ENCODE assay signal across 23 cellular contexts in genomic region chr10:133219782-133220181, GRCh38. TPM values are rescaled to one million over a fixed set of nuclear protein-coding genes. Genes with fewer than 3 reads are reported as not detected.
DNase-seq lines count a peak whose midpoint lies in the region; ATAC-seq and TF ChIP-seq lines count a peak whose summit lies in the region.
"Had no signal": no experiment of that assay in that cellular context is flagged by ENCODE, and none has a peak within 500 bp of the region (broad histone marks: within the 10 kb centered on the region; RNA-seq: fewer than 3 reads in every experiment).

No MANE protein-coding gene starts in this region.

- H4K5ac ChIP-seq in mesendoderm (ENCODE audit: low read length), result no peak overlapping the region

- H3K4me3 Mint-ChIP-seq in endodermal cell, result peak overlapping the region; percentile 42
- no peak overlapping the region for H3K4me3 Mint-ChIP-seq in activated T-cell treated with anti-CD3 and anti-CD28 coated beads, Interleukin-2, amount 50 U/mL, for 72 hours
- H3K4me3 Mint-ChIP-seq: CD8-positive, alpha-beta memory T cell; IgD-negative memory B cell had no signal

- no peak for TF ChIP-seq POLR2A in sigmoid colon (IDR thresholded peaks at IDR 0.05)

- H3K4me2 ChIP-seq in mesendoderm (ENCODE audit: low read length), result no peak overlapping the region
- H3K4me2 ChIP-seq: SK-N-SH had no signal

- H2BK120ac ChIP-seq in mesendoderm (ENCODE audit: low read depth, low read length), result no peak overlapping the region

- H3K27ac ChIP-seq in HUES48 (ENCODE audit: low read depth, low read length) (no peak overlapping the region), endodermal cell (ENCODE audit: low read depth, low read length) (no peak overlapping the region), mesendoderm (ENCODE audit: low read depth, low read length) (no peak overlapping the region), sigmoid colon (no peak overlapping the region)

- no peak overlapping the region for H3K9ac ChIP-seq in HUES48 (ENCODE audit: low read depth, low read length)
- no peak overlapping the region for H3K9ac ChIP-seq in endodermal cell (ENCODE audit: extremely low read depth, low read length, poor library complexity, severe bottlenecking)
- no peak overlapping the region for H3K9ac ChIP-seq in mesendoderm (ENCODE audit: low read length)
- H3K9ac ChIP-seq: SK-N-SH had no signal

- no peak overlapping the region for H2BK5ac ChIP-seq in mesendoderm (ENCODE audit: low read length)

- no peak overlapping the region for H3K18ac ChIP-seq in mesendoderm (ENCODE audit: low read length)

- peaks cover 8% of the 10 kb centered on the region for H3K4me1 ChIP-seq in HUES48 (ENCODE audit: control insufficient read depth, insufficient read depth, low read length)
- no peaks in the 10 kb centered on the region for H3K4me1 ChIP-seq in endodermal cell (ENCODE audit: control insufficient read depth, insufficient read depth, low read length)
- H3K4me1 ChIP-seq in mesendoderm (ENCODE audit: control insufficient read depth, low read depth, low read length), result no peaks in the 10 kb centered on the region
- H3K4me1 ChIP-seq in sigmoid colon, result no peaks in the 10 kb centered on the region
- H3K4me1 ChIP-seq: BE2C had no signal

- 36 to 44% methylated on average over 15 to 27 of the region's 28 CpGs for WGBS in endodermal cell (ENCODE audit: insufficient coverage in 1 of 2, insufficient read length in 1 of 2), 2 experiments
- no CpG with 5 or more reads among the region's 28 CpGs for WGBS in mesendoderm (ENCODE audit: extremely low coverage, insufficient coverage, low lambda C conversion rate)
- 16 to 17% methylated on average over 28 of the region's 28 CpGs for whole genome bisulfite sequencing in sigmoid colon, 2 donors

- H3K36me3 ChIP-seq in HUES48 (ENCODE audit: control insufficient read depth, insufficient read depth, low read length), result 0 out of 2 replicates have a peak, but pooled peaks cover 5% of the 10 kb centered on the region
- no peaks in the 10 kb centered on the region for H3K36me3 ChIP-seq in endodermal cell (ENCODE audit: control insufficient read depth, insufficient read depth, low read length)
- H3K36me3 ChIP-seq in mesendoderm (ENCODE audit: control insufficient read depth, insufficient read depth, low read length), result no peaks in the 10 kb centered on the region
- no peaks in the 10 kb centered on the region for H3K36me3 ChIP-seq in sigmoid colon
- H3K36me3 ChIP-seq: BE2C had no signal

- H3K79me1 ChIP-seq in mesendoderm (ENCODE audit: low read length), result no peaks in the 10 kb centered on the region

- H3K4ac ChIP-seq in mesendoderm (ENCODE audit: low read depth, low read length), result no peak overlapping the region

- H3K4me3 ChIP-seq in HUES48 (ENCODE audit: low read depth, low read length) (peak overlapping the region; percentile 47), endodermal cell (ENCODE audit: low read length) (no peak overlapping the region), mesendoderm (ENCODE audit: low read length) (no peak overlapping the region), sigmoid colon (no peak overlapping the region)
- H3K4me3 ChIP-seq: GM12878 had no signal

- no peaks in the 10 kb centered on the region for H3K36me3 Mint-ChIP-seq in endodermal cell (ENCODE audit: low read depth)
- no peaks in the 10 kb centered on the region for H3K36me3 Mint-ChIP-seq in activated T-cell treated with anti-CD3 and anti-CD28 coated beads, Interleukin-2, amount 50 U/mL, for 72 hours (ENCODE audit: insufficient read depth in 2 of 2)
- H3K36me3 Mint-ChIP-seq: CD8-positive, alpha-beta memory T cell; IgD-negative memory B cell had no signal

- ATAC-seq in HG02763 (IDR thresholded peaks at IDR 0.05; ENCODE audit: unreplicated experiment) (no peak), GM21825 (IDR thresholded peaks at IDR 0.05; ENCODE audit: unreplicated experiment) (no peak)
- ATAC-seq in activated T-cell treated with anti-CD3 and anti-CD28 coated beads, Interleukin-2, amount 50 U/mL, for 72 hours (replicated peaks in 1 of 2), result no peak
- ATAC-seq: GM12878 had no signal

- no peaks in the 10 kb centered on the region for H3K27me3 ChIP-seq in HUES48 (ENCODE audit: control insufficient read depth, insufficient read depth, low read length)
- peaks cover 4% of the 10 kb centered on the region for H3K27me3 ChIP-seq in endodermal cell (ENCODE audit: control insufficient read depth, insufficient read depth, low read length, poor library complexity, severe bottlenecking)
- H3K27me3 ChIP-seq in mesendoderm (ENCODE audit: insufficient read depth, low read length, poor library complexity), result no peaks in the 10 kb centered on the region
- peaks cover 4 to 23% (median 22%) of the 10 kb centered on the region in 3 donors for H3K27me3 ChIP-seq in sigmoid colon

- TF ChIP-seq CTCF in endodermal cell (conservative IDR thresholded peaks at IDR 0.05) (no peak), sigmoid colon (IDR thresholded peaks at IDR 0.05) (no peak)

- no peak overlapping the region for H2BK15ac ChIP-seq in mesendoderm (replicated peaks; ENCODE audit: low read depth)

- intact Hi-C loops in sigmoid colon (cut with DNase I), result no loop called here

- DNase-seq in endodermal cell (peak; percentile 91), mesendoderm (peak; percentile 72), sigmoid colon (no peak)
- no peak for DNase-seq in activated T-cell treated with anti-CD3 and anti-CD28 coated beads, Interleukin-2, amount 50 U/mL, for 72 hours
- DNase-seq: BE2C; CD8-positive, alpha-beta memory T cell; DMS79 treated with DMSO at 0.1 percent for 48 hours; GDM1; NCI-H1105 treated with DMSO at 0.1 percent for 48 hours; NCI-H187; NCI-H446; NCI-H69; SHP77; SK-N-SH had no signal

- no peak overlapping the region for H3K56ac ChIP-seq in mesendoderm (ENCODE audit: low read length)

- no peak overlapping the region for H2AK5ac ChIP-seq in mesendoderm (ENCODE audit: low read length)

- H3K23ac ChIP-seq in mesendoderm (ENCODE audit: low read length), result no peak overlapping the region

- no peak overlapping the region for H3K27ac Mint-ChIP-seq in endodermal cell
- H3K27ac Mint-ChIP-seq in activated T-cell treated with anti-CD3 and anti-CD28 coated beads, Interleukin-2, amount 50 U/mL, for 72 hours, result no peak overlapping the region
- H3K27ac Mint-ChIP-seq: CD8-positive, alpha-beta memory T cell; IgD-negative memory B cell had no signal

- peaks cover 6% of the 10 kb centered on the region for H3K27me3 Mint-ChIP-seq in endodermal cell (ENCODE audit: insufficient read depth)
- H3K27me3 Mint-ChIP-seq in activated T-cell treated with anti-CD3 and anti-CD28 coated beads, Interleukin-2, amount 50 U/mL, for 72 hours (ENCODE audit: low read depth), result peaks cover 9% of the 10 kb centered on the region

- no peak for TF ChIP-seq EP300 in sigmoid colon (IDR thresholded peaks at IDR 0.05)

- H4K8ac ChIP-seq in mesendoderm (ENCODE audit: low read depth, low read length), result no peak overlapping the region

- H3K9me3 ChIP-seq in HUES48 (ENCODE audit: control insufficient read depth, insufficient read depth, low read length) (no peaks in the 10 kb centered on the region), endodermal cell (ENCODE audit: control insufficient read depth, low read length) (no peaks in the 10 kb centered on the region), sigmoid colon (no peaks in the 10 kb centered on the region)
- H3K9me3 ChIP-seq: BE2C, SK-N-SH had no signal

- no peaks in the 10 kb centered on the region for H3K9me3 Mint-ChIP-seq in endodermal cell
- H3K9me3 Mint-ChIP-seq in activated T-cell treated with anti-CD3 and anti-CD28 coated beads, Interleukin-2, amount 50 U/mL, for 72 hours, result no peaks in the 10 kb centered on the region
- H3K9me3 Mint-ChIP-seq: CD8-positive, alpha-beta memory T cell; IgD-negative memory B cell had no signal

- no peaks in the 10 kb centered on the region for H3K79me2 ChIP-seq in mesendoderm (ENCODE audit: control insufficient read depth, insufficient read depth, low read length)

- H3K4me1 Mint-ChIP-seq in endodermal cell, result peaks cover 2% of the 10 kb centered on the region
- H3K4me1 Mint-ChIP-seq in activated T-cell treated with anti-CD3 and anti-CD28 coated beads, Interleukin-2, amount 50 U/mL, for 72 hours (ENCODE audit: low read depth), result no peaks in the 10 kb centered on the region
- H3K4me1 Mint-ChIP-seq: CD8-positive, alpha-beta memory T cell; IgD-negative memory B cell had no signal

RNA-seq across cellular contexts. Expression of gene UTF1, which starts 10.2 kb away (rescaled TPM):
- 1 to 10 TPM in 1 of 2 donors, not detected in 1; 1.5 TPM for total RNA-seq in endodermal cell
- 1.1 TPM for polyA plus RNA-seq in endodermal cell (2013, experiment 1 of 2)
- 0.54 TPM for polyA plus RNA-seq in endodermal cell (2013, experiment 2 of 2)
- polyA plus RNA-seq in mesendoderm (2013, experiment 1 of 2), result 2.4 TPM
- polyA plus RNA-seq in mesendoderm (2013, experiment 2 of 2), result 1.9 TPM
- total RNA-seq in activated T-cell treated with anti-CD3 and anti-CD28 coated beads, Interleukin-2, amount 50 U/mL, for 72 hours, result under 1 TPM in 1 of 2 donors, not detected in 1; 0.21 TPM
- total RNA-seq in sigmoid colon, result not detected
- polyA plus RNA-seq in sigmoid colon, result not detected
- total RNA-seq: CD8-positive, alpha-beta memory T cell; GM12878; H4; LHCN-M2; OCI-LY7 had no signal
- polyA plus RNA-seq: AG04450; CD8-positive, alpha-beta memory T cell; GM12878; IgD-negative memory B cell; SK-N-SH had no signal

RNA-seq across cellular contexts. Expression of gene VENTX, which starts 17.9 kb away (rescaled TPM):
- total RNA-seq in endodermal cell, result 10 to 100 TPM in 1 of 2 donors, 1 to 10 TPM in 1; 5.5 to 14.2 TPM
- 1.7 TPM for polyA plus RNA-seq in endodermal cell (2013, experiment 1 of 2)
- 0.99 TPM for polyA plus RNA-seq in endodermal cell (2013, experiment 2 of 2)
- polyA plus RNA-seq in mesendoderm (2013, experiment 1 of 2), result 2.1 TPM
- 2.0 TPM for polyA plus RNA-seq in mesendoderm (2013, experiment 2 of 2)
- under 1 TPM in 1 of 2 donors, not detected in 1; 0.21 TPM for total RNA-seq in activated T-cell treated with anti-CD3 and anti-CD28 coated beads, Interleukin-2, amount 50 U/mL, for 72 hours
- total RNA-seq in sigmoid colon, result 1 to 10 TPM in 2 of 4 donors, under 1 TPM in 2; 0.66 to 1.4 (median 0.95) TPM
- under 1 TPM in 1 of 3 donors, not detected in 2; 0.36 TPM for polyA plus RNA-seq in sigmoid colon
- total RNA-seq: CD8-positive, alpha-beta memory T cell; GM12878; H4; LHCN-M2; OCI-LY7 had no signal
- polyA plus RNA-seq: AG04450; CD8-positive, alpha-beta memory T cell; IgD-negative memory B cell; SK-N-SH had no signal

RNA-seq across cellular contexts. Expression of gene ADAM8, which starts 56.9 kb away (rescaled TPM):
- total RNA-seq in endodermal cell (1 to 10 TPM; 3.7 to 5.5 TPM), sigmoid colon (1 to 10 TPM in 1 of 4 donors, under 1 TPM in 3; 0.36 to 7.6 (median 0.74) TPM)
- polyA plus RNA-seq in endodermal cell (2013, experiment 1 of 2), result 1.7 TPM
- polyA plus RNA-seq in endodermal cell (2013, experiment 2 of 2), result 1.2 TPM
- 0.27 TPM for polyA plus RNA-seq in mesendoderm (2013, experiment 1 of 2)
- 0.28 TPM for polyA plus RNA-seq in mesendoderm (2013, experiment 2 of 2)
- 100 to 1,000 TPM; 156 to 218 TPM for total RNA-seq in activated T-cell treated with anti-CD3 and anti-CD28 coated beads, Interleukin-2, amount 50 U/mL, for 72 hours
- polyA plus RNA-seq in sigmoid colon, result 1 to 10 TPM; 1.2 to 8.9 (median 3.5) TPM

RNA-seq across cellular contexts. Expression of gene KNDC1, which starts 59.8 kb away (rescaled TPM):
- total RNA-seq in endodermal cell, result 1 to 10 TPM; 6.5 to 9.6 TPM
- 7.3 TPM for polyA plus RNA-seq in endodermal cell (2013, experiment 1 of 2)
- polyA plus RNA-seq in endodermal cell (2013, experiment 2 of 2), result 4.6 TPM
- 0.62 TPM for polyA plus RNA-seq in mesendoderm (2013, experiment 1 of 2)
- polyA plus RNA-seq in mesendoderm (2013, experiment 2 of 2), result 0.56 TPM
- total RNA-seq in activated T-cell treated with anti-CD3 and anti-CD28 coated beads, Interleukin-2, amount 50 U/mL, for 72 hours, result 1 to 10 TPM in 1 of 2 donors, under 1 TPM in 1; 0.28 to 1.2 TPM
- 1 to 10 TPM in 1 of 4 donors, under 1 TPM in 3; 0.16 to 1.9 (median 0.52) TPM for total RNA-seq in sigmoid colon
- under 1 TPM in 2 of 3 donors, not detected in 1; under 0.01 to 0.15 TPM for polyA plus RNA-seq in sigmoid colon
- total RNA-seq: CD8-positive, alpha-beta memory T cell; OCI-LY7 had no signal

Comparison
In these comparisons a context has a peak if more than half of its experiments do, and no peak if none do; other contexts are left out.
1. DNase-seq: peak in endodermal cell (single experiment) and mesendoderm (single experiment); none in activated T-cell treated with anti-CD3 and anti-CD28 coated beads, Interleukin-2, amount 50 U/mL, for 72 hours (0 of 2) and sigmoid colon (single experiment).
2. RNA of gene ADAM8, which starts 56.9 kb away (total RNA-seq): 156 to 218 TPM in activated T-cell treated with anti-CD3 and anti-CD28 coated beads, Interleukin-2, amount 50 U/mL, for 72 hours; 3.7 to 5.5 TPM in endodermal cell and 0.36 to 7.6 TPM in sigmoid colon; every median in the first group is over 10 times any median in the second.